Comparison of ENCODE assay signal across 8 cellular contexts in the genomic region with DNA sequence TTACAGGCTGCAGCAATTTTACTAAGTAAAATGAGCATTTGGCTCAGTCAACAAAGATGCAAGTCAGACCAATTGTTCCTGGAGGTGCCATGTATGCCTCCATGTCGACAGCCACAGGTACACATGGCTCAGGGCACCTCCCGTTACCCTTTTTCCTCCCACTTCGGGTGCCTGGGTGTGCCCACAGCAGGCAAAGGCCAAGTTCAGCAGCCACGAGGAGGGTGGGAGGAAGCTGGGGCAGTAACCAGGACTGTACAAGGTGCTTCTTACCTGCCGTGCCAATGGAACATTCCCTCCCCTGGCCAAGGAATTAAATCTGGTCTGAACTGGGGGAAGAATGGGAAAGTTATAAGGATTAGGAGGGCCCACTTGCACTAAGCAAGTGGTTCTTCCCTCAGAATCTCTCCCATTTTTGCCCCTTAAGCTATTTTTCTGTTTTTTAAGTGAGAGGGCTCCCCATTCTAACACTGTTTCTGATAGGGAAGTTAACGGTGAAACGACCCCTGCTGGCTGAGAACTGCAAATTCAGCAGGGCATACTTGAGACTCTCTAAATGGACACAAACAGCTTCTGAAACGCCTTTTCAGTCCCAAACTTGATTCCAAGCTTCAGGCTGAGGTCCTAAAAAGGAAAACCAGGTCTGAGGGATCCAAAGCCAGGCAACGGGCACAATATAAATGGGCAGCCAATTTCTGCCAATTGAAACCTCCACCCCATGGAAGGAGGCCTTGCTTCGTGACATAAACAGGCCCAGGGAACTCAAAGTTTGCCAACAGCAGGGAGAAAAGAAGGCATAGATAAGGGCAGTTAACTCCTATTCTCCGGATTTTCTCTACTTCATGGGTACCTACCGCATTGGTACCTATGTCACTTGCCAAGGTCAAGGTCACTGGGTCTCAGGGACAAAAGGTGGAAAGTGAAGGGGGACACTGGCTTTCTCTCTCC. TPM values are rescaled to one million over a fixed set of nuclear protein-coding genes. Genes with fewer than 3 reads are reported as not detected.
DNase-seq lines count a peak whose midpoint lies in the region; ATAC-seq and TF ChIP-seq lines count a peak whose summit lies in the region.

No MANE protein-coding gene starts in this region.

- TF ChIP-seq POLR2A in spleen (IDR thresholded peaks at IDR 0.05), result no peak

- H3K27me3 ChIP-seq in SK-N-SH (ENCODE audit: insufficient read depth), result no peaks in the 10 kb centered on the region; the same call in 1 of the 2 replicates
- no peaks in the 10 kb centered on the region for H3K27me3 ChIP-seq in right atrium auricular region
- no peaks in the 10 kb centered on the region for H3K27me3 ChIP-seq in spleen (replicated peaks in 1 of 7)

- H3K4me1 ChIP-seq in SK-N-SH (ENCODE audit: control insufficient read depth in 1 of 2, insufficient read depth in 2 of 2, low read depth in 1 of 2, low read length in 1 of 2) (no peaks in the 10 kb centered on the region), right atrium auricular region (peaks cover 0 to 10% of the 10 kb centered on the region in 2 donors), spleen (peaks cover 8 to 80% (median 37%) of the 10 kb centered on the region in 6 donors)

- H3K9me2 ChIP-seq in SK-N-SH, result no peaks in the 10 kb centered on the region

- H3K9me3 Mint-ChIP-seq in activated naive CD4-positive, alpha-beta T cell treated with anti-CD3 and anti-CD28 coated beads, Interleukin-2, amount 50 U/mL, for 72 hours, result peaks cover 5 to 17% of the 10 kb centered on the region in 2 donors

- H3K9me3 ChIP-seq in SK-N-SH (no peaks in the 10 kb centered on the region), right atrium auricular region (no peaks in the 10 kb centered on the region), spleen (peaks cover 0 to 4% (median 0%) of the 10 kb centered on the region in 8 donors)

- 31% methylated on average over 11 of the region's 12 CpGs for WGBS in SK-N-SH (ENCODE audit: low lambda C conversion rate)
- WGBS in spleen, 5 donors, result 46 to 66% (median 56%) methylated on average over 12 of the region's 12 CpGs

- CTCF ChIA-PET in SK-N-SH (lab: Yijun Ruan, JAX), result interaction anchor here (0.5 to 3.8 kb wide), 49 partner anchors 8 to 644 kb away, joined by 3 to 44 read pairs (median 4); a partner anchor contains a TSS

- TF ChIP-seq CTCF in SK-N-SH (IDR thresholded peaks at IDR 0.05) (peak; percentile 88), right atrium auricular region (IDR thresholded peaks at IDR 0.05) (peak; percentile 36 to 80), spleen (IDR thresholded peaks at IDR 0.05 in 8 of 11, conservative IDR thresholded peaks at IDR 0.05 in 3 of 11) (peak; percentile 77 to 90 (median 87))

- no peaks in the 10 kb centered on the region for H3F3A ChIP-seq in SK-N-SH (replicated peaks; ENCODE audit: insufficient read depth)

- DNase-seq in DMS53 (lab: John Stamatoyannopoulos, UW) (peak; percentile 80), HUDEP-2 (lab: John Stamatoyannopoulos, UW; ENCODE audit: unreplicated experiment in 76 of 76) (peak in 53 of 76 experiments; percentile 2 to 61 (median 25)), SK-N-SH (peak; percentile 31), right atrium auricular region (ENCODE audit: low spot score) (no peak), spleen (peak; percentile 80), NCI-H1048 (lab: John Stamatoyannopoulos, UW) (no peak)
- peak in 1 of 2 donors; percentile 54 for DNase-seq in activated naive CD4-positive, alpha-beta T cell treated with anti-CD3 and anti-CD28 coated beads, Interleukin-2, amount 50 U/mL, for 72 hours (ENCODE audit: low spot score in 2 of 2)

- no peak overlapping the region for H3K4me2 ChIP-seq in SK-N-SH

- intact Hi-C loops in spleen (cut with DNase I; ENCODE audit: low total_unique reads), result loop anchor here (2.0 to 10.0 kb wide), 2 partner anchors 73 to 373 kb away; no protein-coding TSS in a partner anchor

- no peaks in the 10 kb centered on the region for H3K36me3 ChIP-seq in SK-N-SH (replicated peaks in 1 of 2; ENCODE audit: control insufficient read depth in 1 of 2, insufficient read depth in 2 of 2, low read length in 1 of 2)
- H3K36me3 ChIP-seq in right atrium auricular region, result no peaks in the 10 kb centered on the region
- no peaks in the 10 kb centered on the region for H3K36me3 ChIP-seq in spleen

- no peak for TF ChIP-seq EP300 in SK-N-SH (IDR thresholded peaks at IDR 0.05; ENCODE audit: borderline replicate concordance in 1 of 2, low read depth in 1 of 2, low read length in 1 of 2)

- H4K20me1 ChIP-seq in SK-N-SH (ENCODE audit: insufficient read depth), result no peaks in the 10 kb centered on the region

- H3K27ac ChIP-seq in SK-N-SH (ENCODE audit: low read depth in 2 of 2, low read length in 1 of 2), result no peak overlapping the region
- H3K27ac ChIP-seq in right atrium auricular region, result no peak overlapping the region
- peak overlapping the region; percentile 63 to 91 (median 78) for H3K27ac ChIP-seq in spleen

- H3K36me3 Mint-ChIP-seq in activated naive CD4-positive, alpha-beta T cell treated with anti-CD3 and anti-CD28 coated beads, Interleukin-2, amount 50 U/mL, for 72 hours, result peaks cover 6 to 21% of the 10 kb centered on the region in 2 donors

- peak; percentile 77 to 86 for ATAC-seq in activated naive CD4-positive, alpha-beta T cell treated with anti-CD3 and anti-CD28 coated beads, Interleukin-2, amount 50 U/mL, for 72 hours
- no peak for ATAC-seq in GM21360 (IDR thresholded peaks at IDR 0.05; ENCODE audit: unreplicated experiment)

- no peak overlapping the region for H2AFZ ChIP-seq in SK-N-SH (ENCODE audit: low read depth)

- no peak overlapping the region for H3K9ac ChIP-seq in SK-N-SH

- H3K4me3 ChIP-seq in SK-N-SH (ENCODE audit: low read depth in 2 of 2, low read length in 1 of 2) (no peak overlapping the region), right atrium auricular region (no peak overlapping the region), spleen (peak overlapping the region in 1 of 8 donors; percentile 32)

- TF ChIP-seq RAD21 in SK-N-SH (IDR thresholded peaks at IDR 0.05; ENCODE audit: low read length), result peak; percentile 71

- H3K79me2 ChIP-seq in SK-N-SH (ENCODE audit: insufficient read depth), result no peaks in the 10 kb centered on the region

- peak overlapping the region; percentile 81 to 91 for H3K27ac Mint-ChIP-seq in activated naive CD4-positive, alpha-beta T cell treated with anti-CD3 and anti-CD28 coated beads, Interleukin-2, amount 50 U/mL, for 72 hours

- POLR2A ChIA-PET in SK-N-SH (lab: Yijun Ruan, JAX), result no interaction called here

TF ChIP-seq in SK-N-SH, 30 proteins besides CTCF, POLR2A, EP300 and RAD21:
- TF ChIP-seq TEAD4 (IDR thresholded peaks at IDR 0.05; ENCODE audit: borderline replicate concordance, insufficient read depth) (no peak), SMC3 (IDR thresholded peaks at IDR 0.05; ENCODE audit: low read depth, low read length) (peak; percentile 91), TCF12 (IDR thresholded peaks at IDR 0.05) (no peak), MXI1 (IDR thresholded peaks at IDR 0.05; ENCODE audit: low read depth, low read length) (no peak)
- TF ChIP-seq, protein P1, sequence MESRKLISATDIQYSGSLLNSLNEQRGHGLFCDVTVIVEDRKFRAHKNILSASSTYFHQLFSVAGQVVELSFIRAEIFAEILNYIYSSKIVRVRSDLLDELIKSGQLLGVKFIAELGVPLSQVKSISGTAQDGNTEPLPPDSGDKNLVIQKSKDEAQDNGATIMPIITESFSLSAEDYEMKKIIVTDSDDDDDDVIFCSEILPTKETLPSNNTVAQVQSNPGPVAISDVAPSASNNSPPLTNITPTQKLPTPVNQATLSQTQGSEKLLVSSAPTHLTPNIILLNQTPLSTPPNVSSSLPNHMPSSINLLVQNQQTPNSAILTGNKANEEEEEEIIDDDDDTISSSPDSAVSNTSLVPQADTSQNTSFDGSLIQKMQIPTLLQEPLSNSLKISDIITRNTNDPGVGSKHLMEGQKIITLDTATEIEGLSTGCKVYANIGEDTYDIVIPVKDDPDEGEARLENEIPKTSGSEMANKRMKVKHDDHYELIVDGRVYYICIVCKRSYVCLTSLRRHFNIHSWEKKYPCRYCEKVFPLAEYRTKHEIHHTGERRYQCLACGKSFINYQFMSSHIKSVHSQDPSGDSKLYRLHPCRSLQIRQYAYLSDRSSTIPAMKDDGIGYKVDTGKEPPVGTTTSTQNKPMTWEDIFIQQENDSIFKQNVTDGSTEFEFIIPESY (IDR thresholded peaks at IDR 0.05; ENCODE audit: borderline replicate concordance, low read depth), result no peak

RNA-seq across cellular contexts. Expression of a gene that starts 24.8 kb away (rescaled TPM):
- not detected in 2 replicates for polyA plus RNA-seq in SK-N-SH (2012; rRNA removed)
- not detected in 2 replicates for polyA plus RNA-seq in SK-N-SH (2012; cell fraction: cytosol; rRNA removed)
- not detected in 2 replicates for polyA plus RNA-seq in SK-N-SH (2012; cell fraction: nucleus; rRNA removed)
- total RNA-seq in activated naive CD4-positive, alpha-beta T cell treated with anti-CD3 and anti-CD28 coated beads, Interleukin-2, amount 50 U/mL, for 72 hours, result 1 to 10 TPM; 3.0 to 7.6 TPM
- total RNA-seq in right atrium auricular region, result not detected
- 10 to 100 TPM in 6 of 7 donors, 1 to 10 TPM in 1; 6.3 to 18.1 (median 13.2) TPM for total RNA-seq in spleen
- polyA plus RNA-seq in spleen, result 100 to 1,000 TPM in 1 of 3 donors, 10 to 100 TPM in 2; 24.2 to 103 (median 40.4) TPM

RNA-seq across cellular contexts. Expression of a gene that starts 38.6 kb away (rescaled TPM):
- polyA plus RNA-seq in SK-N-SH (2012; rRNA removed) (0.81 and 1.5 TPM in 2 replicates), spleen (10 to 100 TPM; 20.8 to 48.5 (median 39.7) TPM)
- 0.55 and 0.68 TPM in 2 replicates for polyA plus RNA-seq in SK-N-SH (2012; cell fraction: cytosol; rRNA removed)
- 4.2 and 7.1 TPM in 2 replicates for polyA plus RNA-seq in SK-N-SH (2012; cell fraction: nucleus; rRNA removed)
- 100 to 1,000 TPM; 182 to 270 TPM for total RNA-seq in activated naive CD4-positive, alpha-beta T cell treated with anti-CD3 and anti-CD28 coated beads, Interleukin-2, amount 50 U/mL, for 72 hours
- total RNA-seq in right atrium auricular region (1 to 10 TPM; 6.5 to 6.9 TPM), spleen (100 to 1,000 TPM in 1 of 7 donors, 10 to 100 TPM in 6; 74.9 to 131 (median 87.7) TPM)

RNA-seq across cellular contexts. Expression of a gene that starts 52.6 kb away (rescaled TPM):
- not detected in 2 replicates for polyA plus RNA-seq in SK-N-SH (2012; rRNA removed)
- polyA plus RNA-seq in SK-N-SH (2012; cell fraction: cytosol; rRNA removed), result not detected in 2 replicates
- not detected in 2 replicates for polyA plus RNA-seq in SK-N-SH (2012; cell fraction: nucleus; rRNA removed)
- total RNA-seq in activated naive CD4-positive, alpha-beta T cell treated with anti-CD3 and anti-CD28 coated beads, Interleukin-2, amount 50 U/mL, for 72 hours, result 10 to 100 TPM; 72.7 to 91.1 TPM
- total RNA-seq in right atrium auricular region, result 1 to 10 TPM; 1.7 to 2.6 TPM
- 100 to 1,000 TPM in 1 of 7 donors, 10 to 100 TPM in 6; 29.5 to 123 (median 65.6) TPM for total RNA-seq in spleen
- polyA plus RNA-seq in spleen, result 10 to 100 TPM; 49.2 to 71.6 (median 55.1) TPM

Comparison
In these comparisons a context has a peak if more than half of its experiments do, and no peak if none do; other contexts are left out.
1. DNase-seq: peak in DMS53 (single experiment), HUDEP-2 (53 of 76), SK-N-SH (single experiment) and spleen (single experiment); none in right atrium auricular region (single experiment) and NCI-H1048 (single experiment).
2. H3K27ac ChIP-seq: peak in spleen (8 of 8); none in SK-N-SH (0 of 2) and right atrium auricular region (0 of 2).
3. RNA of a gene that starts 24.8 kb away (total RNA-seq): 6.3 to 18.1 TPM in spleen and 3.0 to 7.6 TPM in activated naive CD4-positive, alpha-beta T cell treated with anti-CD3 and anti-CD28 coated beads, Interleukin-2, amount 50 U/mL, for 72 hours; not detected in right atrium auricular region; every median in the first group is over 4 times any median in the second.
4. RNA of a gene that starts 38.6 kb away (total RNA-seq): 182 to 270 TPM in activated naive CD4-positive, alpha-beta T cell treated with anti-CD3 and anti-CD28 coated beads, Interleukin-2, amount 50 U/mL, for 72 hours and 74.9 to 131 TPM in spleen; 6.5 to 6.9 TPM in right atrium auricular region; every median in the first group is over 4 times any median in the second.
5. RNA of a gene that starts 52.6 kb away (total RNA-seq): 72.7 to 91.1 TPM in activated naive CD4-positive, alpha-beta T cell treated with anti-CD3 and anti-CD28 coated beads, Interleukin-2, amount 50 U/mL, for 72 hours and 29.5 to 123 TPM in spleen; 1.7 to 2.6 TPM in right atrium auricular region; every median in the first group is over 4 times any median in the second.
6. Peak in every context shown above with its lines, with median percentiles within 50 percentile points of each other: CTCF ChIP-seq.